ENCODE assay signal across 37 cellular contexts in the genomic region with DNA sequence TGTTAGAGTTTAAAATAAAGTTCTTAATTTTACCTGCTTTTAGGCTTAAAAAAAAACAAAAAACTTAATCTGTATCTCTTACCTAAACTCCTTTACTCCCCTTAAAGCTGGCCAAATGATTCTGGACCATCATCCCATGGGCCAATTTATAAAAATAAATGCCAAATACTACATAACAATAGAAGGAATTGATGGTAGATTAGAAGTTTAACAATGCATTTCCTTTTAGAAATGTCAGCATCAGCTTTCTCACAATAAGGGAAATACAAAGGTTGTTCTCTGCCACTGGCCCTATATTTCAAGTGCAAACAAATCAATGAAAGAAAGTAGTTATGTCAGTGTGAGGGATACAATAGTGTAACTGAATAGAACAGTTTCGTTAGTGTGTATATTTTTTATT.
"Had no signal": no experiment of that assay in that cellular context is flagged by ENCODE, and none has a peak within 500 bp of the region (broad histone marks: within the 10 kb centered on the region; RNA-seq: fewer than 3 reads in every experiment).

No MANE protein-coding gene starts in this region.

- H3K36me3 Mint-ChIP-seq: activated CD4-positive, alpha-beta memory T cell treated with anti-CD3 and anti-CD28 coated beads for 36 hours; activated naive CD4-positive, alpha-beta T cell treated with anti-CD3 and anti-CD28 coated beads, Interleukin-2, amount 50 U/mL, for 24 hours; activated naive CD8-positive, alpha-beta T cell treated with anti-CD3 and anti-CD28 coated beads for 36 hours; brain had no signal

- H3K9me3 Mint-ChIP-seq: activated CD4-positive, alpha-beta memory T cell treated with anti-CD3 and anti-CD28 coated beads for 36 hours; activated CD4-positive, alpha-beta T cell treated with anti-CD3 and anti-CD28 coated beads, Interleukin-2, amount 10 ng/mL, durations not matched to agents 24 days and 14 days; activated naive CD4-positive, alpha-beta T cell treated with anti-CD3 and anti-CD28 coated beads for 36 hours; activated naive CD4-positive, alpha-beta T cell treated with anti-CD3 and anti-CD28 coated beads, Interleukin-2, amount 50 U/mL, for 24 hours; activated naive CD8-positive, alpha-beta T cell treated with anti-CD3 and anti-CD28 coated beads for 36 hours; activated naive CD8-positive, alpha-beta T cell treated with anti-CD3 and anti-CD28 coated beads, Interleukin-2, amount 50 U/mL, for 24 hours; activated T-cell treated with anti-CD3 and anti-CD28 coated beads, Interleukin-2, amount 50 U/mL, for 4 hours; activated T-helper 1 cell treated with anti-CD3 and anti-CD28 coated beads, Interleukin-12 subunit alpha, Interleukin-12 subunit beta, Interleukin-2, Interleukin-4 antibody, amounts not matched to agents 30 ng/mL and 10 ng/mL and 1 ng/mL, durations not matched to agents 14 hours and 24 hours and 36 hours; activated T-helper 2 cell treated with anti-CD3 and anti-CD28 coated beads, Interferon-gamma antibody, Interleukin-2, Interleukin-4, amounts not matched to agents 10 μg/mL and 5 μg/mL and 100 μg/mL, durations not matched to agents 14 hours and 24 hours and 36 hours; brain; effector memory CD8-positive, alpha-beta T cell; T-helper 2 cell treated with Interferon-gamma antibody and Interleukin-4, amounts not matched to agents 5 μg/mL and 100 μg/mL, for 36 hours had no signal

- H3K4me3 Mint-ChIP-seq: activated CD4-positive, alpha-beta memory T cell treated with anti-CD3 and anti-CD28 coated beads for 36 hours; activated CD4-positive, alpha-beta T cell treated with anti-CD3 and anti-CD28 coated beads for 36 hours; activated CD4-positive, alpha-beta T cell treated with anti-CD3 and anti-CD28 coated beads, Interleukin-2, amount 10 ng/mL, durations not matched to agents 24 days and 14 days; activated CD8-positive, alpha-beta memory T cell treated with anti-CD3 and anti-CD28 coated beads, Interleukin-2, amount 10 ng/mL, durations not matched to agents 7 days and 5 days; activated CD8-positive, alpha-beta T cell treated with anti-CD3 and anti-CD28 coated beads, Interleukin-2, amount 10 ng/mL, durations not matched to agents 7 days and 5 days; activated naive CD4-positive, alpha-beta T cell treated with anti-CD3 and anti-CD28 coated beads for 36 hours; activated naive CD4-positive, alpha-beta T cell treated with anti-CD3 and anti-CD28 coated beads, Interleukin-2, amount 50 U/mL, for 24 hours; activated naive CD8-positive, alpha-beta T cell treated with anti-CD3 and anti-CD28 coated beads for 36 hours; activated naive CD8-positive, alpha-beta T cell treated with anti-CD3 and anti-CD28 coated beads, Interleukin-2, amount 50 U/mL, for 24 hours; activated T-cell treated with anti-CD3 and anti-CD28 coated beads, Interleukin-2, amount 50 U/mL, for 4 hours; activated T-helper 1 cell treated with anti-CD3 and anti-CD28 coated beads, Interleukin-12 subunit alpha, Interleukin-12 subunit beta, Interleukin-2, Interleukin-4 antibody, amounts not matched to agents 30 ng/mL and 10 ng/mL and 1 ng/mL, durations not matched to agents 14 hours and 24 hours and 36 hours; effector memory CD8-positive, alpha-beta T cell; T-helper 17 cell; T-helper 2 cell treated with Interferon-gamma antibody and Interleukin-4, amounts not matched to agents 5 μg/mL and 100 μg/mL, for 36 hours had no signal

- H3K9me3 ChIP-seq: adrenal gland, ascending aorta, breast epithelium, colonic mucosa, esophagus muscularis mucosa, gastrocnemius medialis, heart left ventricle had no signal

- H3K27me3 ChIP-seq: adrenal gland, ascending aorta, breast epithelium, cardiac muscle cell, colonic mucosa, dorsolateral prefrontal cortex, esophagus muscularis mucosa, foreskin keratinocyte, gastrocnemius medialis, heart left ventricle had no signal

- DNase-seq: activated CD4-positive, alpha-beta memory T cell treated with anti-CD3 and anti-CD28 coated beads for 36 hours; activated CD4-positive, alpha-beta T cell treated with anti-CD3 and anti-CD28 coated beads for 36 hours; activated CD4-positive, alpha-beta T cell treated with anti-CD3 and anti-CD28 coated beads, Interleukin-2, amount 10 ng/mL, durations not matched to agents 24 days and 14 days; activated CD4-positive, CD25-positive, alpha-beta regulatory T cell; activated CD4-positive, CD25-positive, alpha-beta regulatory T cell treated with anti-CD3 and anti-CD28 coated beads, Interleukin-2, amount 50 U/mL, for 72 hours; activated CD8-positive, alpha-beta memory T cell treated with anti-CD3 and anti-CD28 coated beads, Interleukin-2, amount 10 ng/mL, durations not matched to agents 7 days and 5 days; activated CD8-positive, alpha-beta memory T cell treated with anti-CD3 and anti-CD28 coated beads, Interleukin-2, amount 50 U/mL, for 4 hours; activated CD8-positive, alpha-beta T cell treated with anti-CD3 and anti-CD28 coated beads, Interleukin-2, amount 10 ng/mL, durations not matched to agents 7 days and 5 days; activated effector memory CD4-positive, alpha-beta T cell treated with anti-CD3 and anti-CD28 coated beads, Interleukin-2, amount 50 U/mL, for 16 hours; activated naive CD4-positive, alpha-beta T cell treated with anti-CD3 and anti-CD28 coated beads for 36 hours; activated naive CD8-positive, alpha-beta T cell treated with anti-CD3 and anti-CD28 coated beads for 36 hours; activated naive CD8-positive, alpha-beta T cell treated with anti-CD3 and anti-CD28 coated beads, Interleukin-2, amount 50 U/mL, for 24 hours; activated T-cell treated with anti-CD3 and anti-CD28 coated beads, Interleukin-2, amount 50 U/mL, for 4 hours; adrenal gland; amygdala; central memory CD4-positive, alpha-beta T cell; cerebellar nuclear complex; colonic mucosa; dorsolateral prefrontal cortex; effector memory CD8-positive, alpha-beta T cell; erythroblast; foreskin keratinocyte; gastrocnemius medialis; glutamatergic neuron; heart left ventricle; T-helper 1 cell; T-helper 17 cell; T1000 had no signal

- H3K4me3 ChIP-seq: adrenal gland, ascending aorta, breast epithelium, cardiac muscle cell, colonic mucosa, dorsolateral prefrontal cortex, esophagus muscularis mucosa, gastrocnemius medialis, heart left ventricle had no signal

- H3K4me1 ChIP-seq: ascending aorta, colonic mucosa had no signal

- H3K36me3 ChIP-seq: adrenal gland, ascending aorta, breast epithelium, cardiac muscle cell, colonic mucosa, esophagus muscularis mucosa, gastrocnemius medialis, heart left ventricle had no signal

- H3K27ac ChIP-seq: adrenal gland, ascending aorta, breast epithelium, cardiac muscle cell, colonic mucosa, dorsolateral prefrontal cortex, esophagus muscularis mucosa, foreskin keratinocyte had no signal

- H3K27ac Mint-ChIP-seq: activated CD4-positive, alpha-beta memory T cell treated with anti-CD3 and anti-CD28 coated beads for 36 hours; activated CD4-positive, alpha-beta T cell treated with anti-CD3 and anti-CD28 coated beads for 36 hours; activated CD4-positive, alpha-beta T cell treated with anti-CD3 and anti-CD28 coated beads, Interleukin-2, amount 10 ng/mL, durations not matched to agents 24 days and 14 days; activated CD8-positive, alpha-beta memory T cell treated with anti-CD3 and anti-CD28 coated beads, Interleukin-2, amount 10 ng/mL, durations not matched to agents 7 days and 5 days; activated CD8-positive, alpha-beta T cell treated with anti-CD3 and anti-CD28 coated beads, Interleukin-2, amount 10 ng/mL, durations not matched to agents 7 days and 5 days; activated naive CD4-positive, alpha-beta T cell treated with anti-CD3 and anti-CD28 coated beads for 36 hours; activated naive CD4-positive, alpha-beta T cell treated with anti-CD3 and anti-CD28 coated beads, Interleukin-2, amount 50 U/mL, for 24 hours; activated naive CD8-positive, alpha-beta T cell treated with anti-CD3 and anti-CD28 coated beads for 36 hours; activated naive CD8-positive, alpha-beta T cell treated with anti-CD3 and anti-CD28 coated beads, Interleukin-2, amount 50 U/mL, for 24 hours; activated T-helper 1 cell treated with anti-CD3 and anti-CD28 coated beads, Interleukin-12 subunit alpha, Interleukin-12 subunit beta, Interleukin-2, Interleukin-4 antibody, amounts not matched to agents 30 ng/mL and 10 ng/mL and 1 ng/mL, durations not matched to agents 14 hours and 24 hours and 36 hours; activated T-helper 2 cell treated with anti-CD3 and anti-CD28 coated beads, Interferon-gamma antibody, Interleukin-2, Interleukin-4, amounts not matched to agents 10 μg/mL and 5 μg/mL and 100 μg/mL, durations not matched to agents 14 hours and 24 hours and 36 hours; brain; effector memory CD8-positive, alpha-beta T cell; T-helper 17 cell; T-helper 2 cell treated with Interferon-gamma antibody and Interleukin-4, amounts not matched to agents 5 μg/mL and 100 μg/mL, for 36 hours had no signal
